8 cellular contexts compared by ENCODE assay signal in genomic region chr6:126339796-126340750, GRCh38. TPM values are rescaled to one million over a fixed set of nuclear protein-coding genes. Genes with fewer than 3 reads are reported as not detected.
A peak's percentile ranks its signal among the peaks of the same experiment; 100 is the strongest.
DNase-seq lines count a peak whose midpoint lies in the region; ATAC-seq, FAIRE-seq and TF ChIP-seq lines count a peak whose summit lies in the region.

Gene CENPW (plus strand): TSS chr6:126340115. CDS start chr6:126340274, 159 bp downstream.

- H3K27me3 ChIP-seq in pancreas (no peaks in the 10 kb centered on the region), tibial nerve (no peaks in the 10 kb centered on the region)

- H3K36me3 ChIP-seq in pancreas, result no peaks in the 10 kb centered on the region
- H3K36me3 ChIP-seq in tibial nerve, result no peaks in the 10 kb centered on the region

- peaks cover 0 to 8% (median 7%) of the 10 kb centered on the region in 3 donors for H3K4me1 ChIP-seq in pancreas
- H3K4me1 ChIP-seq in tibial nerve, result peaks cover 0 to 14% (median 5%) of the 10 kb centered on the region in 4 donors

- TF ChIP-seq EP300 in tibial nerve (IDR thresholded peaks at IDR 0.05), result peak in 1 of 2 donors; percentile 72

- H3K9me3 Mint-ChIP-seq in activated naive CD4-positive, alpha-beta T cell treated with anti-CD3 and anti-CD28 coated beads, Interleukin-2, amount 50 U/mL, for 24 hours, result no peaks in the 10 kb centered on the region

- no peaks in the 10 kb centered on the region for H3K36me3 Mint-ChIP-seq in activated naive CD4-positive, alpha-beta T cell treated with anti-CD3 and anti-CD28 coated beads, Interleukin-2, amount 50 U/mL, for 24 hours

- H3K27ac ChIP-seq in pancreas, result no peak within 1 kb of the TSS
- H3K27ac ChIP-seq in tibial nerve, result peak within 1 kb of the TSS in 2 of 4 donors; percentile 25 to 67

- ATAC-seq in HG02642 (IDR thresholded peaks at IDR 0.05; ENCODE audit: poor library complexity, unreplicated experiment), result peak; percentile 95
- ATAC-seq in Right ventricle myocardium superior (ENCODE audit: poor library complexity), result peak; percentile 93
- peak; percentile 99 to 100 (median 100) for ATAC-seq in pancreas

- peak within 1 kb of the TSS; percentile 13 for H3K27ac Mint-ChIP-seq in activated naive CD4-positive, alpha-beta T cell treated with anti-CD3 and anti-CD28 coated beads, Interleukin-2, amount 50 U/mL, for 24 hours

- TF ChIP-seq CTCF in GM12865 (IDR thresholded peaks at IDR 0.05; ENCODE audit: insufficient read depth, low read depth, low read length, missing control alignments), result peak; percentile 1
- no peak for TF ChIP-seq CTCF in pancreas (IDR thresholded peaks at IDR 0.05)
- no peak for TF ChIP-seq CTCF in tibial nerve (IDR thresholded peaks at IDR 0.05)

- DNase-seq in GM12865 (ENCODE audit: low read depth) (peak; percentile 90), NCI-H1092 treated with DMSO at 0.1 percent for 48 hours (lab: John Stamatoyannopoulos, UW) (peak; percentile 56), SKM-1 (lab: John Stamatoyannopoulos, UW; ENCODE audit: unreplicated experiment) (peak; percentile 68), Right ventricle myocardium superior (peak; percentile 94), pancreas (peak; percentile 85 to 96 (median 92)), tibial nerve (ENCODE audit: low spot score in 2 of 2) (peak; percentile 81 to 94)

- peaks cover 10% of the 10 kb centered on the region for H3K4me1 Mint-ChIP-seq in activated naive CD4-positive, alpha-beta T cell treated with anti-CD3 and anti-CD28 coated beads, Interleukin-2, amount 50 U/mL, for 24 hours

- TF ChIP-seq POLR2A in tibial nerve (IDR thresholded peaks at IDR 0.05), result no peak

- intact Hi-C loops in Right ventricle myocardium superior (cut with DNase I), result no loop called here
- intact Hi-C loops in pancreas (cut with DNase I), result no loop called here

- no peaks in the 10 kb centered on the region for H3K9me3 ChIP-seq in pancreas
- no peaks in the 10 kb centered on the region for H3K9me3 ChIP-seq in tibial nerve

- peak; percentile 61 for FAIRE-seq in pancreas (lab: Jason Lieb, UNC)

- H3K4me3 ChIP-seq in GM12865 (ENCODE audit: low read depth, low read length), result peak within 1 kb of the TSS; percentile 96
- peak within 1 kb of the TSS; percentile 24 to 62 (median 41) for H3K4me3 ChIP-seq in pancreas
- peak within 1 kb of the TSS; percentile 23 to 63 (median 48) for H3K4me3 ChIP-seq in tibial nerve

- H3K27me3 Mint-ChIP-seq in activated naive CD4-positive, alpha-beta T cell treated with anti-CD3 and anti-CD28 coated beads, Interleukin-2, amount 50 U/mL, for 24 hours, result no peaks in the 10 kb centered on the region

- WGBS in pancreas, 2 donors, result 1 to 2% methylated on average over 48 of the region's 48 CpGs
- WGBS in tibial nerve, 2 donors, result 3 to 4% methylated on average over 47 to 48 of the region's 48 CpGs

- no peak within 1 kb of the TSS for H3K4me3 Mint-ChIP-seq in activated naive CD4-positive, alpha-beta T cell treated with anti-CD3 and anti-CD28 coated beads, Interleukin-2, amount 50 U/mL, for 24 hours

RNA-seq across cellular contexts. Expression of gene CENPW, which starts in this region (rescaled TPM):
- 0.48 TPM for total RNA-seq in Right ventricle myocardium superior
- total RNA-seq in pancreas, result 1 to 10 TPM in 5 of 6 donors, under 1 TPM in 1; 0.93 to 2.9 (median 1.4) TPM
- 1 to 10 TPM; 2.1 to 2.5 TPM for polyA plus RNA-seq in pancreas
- not detected for total RNA-seq in tibial nerve

Comparison
In these comparisons a context has a peak if more than half of its experiments do, and no peak if none do; other contexts are left out.
1. Peak in DNase-seq and ATAC-seq in Right ventricle myocardium superior; RNA of the gene not detected or under 1 TPM.
2. Peak in DNase-seq and H3K4me3 ChIP-seq in tibial nerve; RNA of the gene not detected or under 1 TPM.
3. H3K4me3 ChIP-seq: peak in every context shown above with its lines; median percentile 96 in GM12865; 48 in tibial nerve; 41 in pancreas.